In genomic region chr3:190581041-190581501, GRCh38 we compare ENCODE assay signal across 11 cellular contexts.
DNase-seq lines count a peak whose midpoint lies in the region; ATAC-seq and TF ChIP-seq lines count a peak whose summit lies in the region.
"Had no signal": no experiment of that assay in that cellular context is flagged by ENCODE, and none has a peak within 500 bp of the region (broad histone marks: within the 10 kb centered on the region; RNA-seq: fewer than 3 reads in every experiment).

No MANE protein-coding gene starts in this region.

- no peak overlapping the region for H3K4me3 ChIP-seq in neutrophil (ENCODE audit: low read depth in 1 of 2, low read length in 1 of 2)
- H3K4me3 ChIP-seq in effector memory CD4-positive, alpha-beta T cell (ENCODE audit: insufficient read depth, low read depth, low read length, poor library complexity, severe bottlenecking), result no peak overlapping the region

- H3K4me1 ChIP-seq in neutrophil (ENCODE audit: control insufficient read depth in 1 of 2, insufficient read depth in 1 of 2, low read depth in 1 of 2, low read length in 1 of 2), result peaks cover 2 to 8% of the 10 kb centered on the region in 2 experiments
- no peaks in the 10 kb centered on the region for H3K4me1 ChIP-seq in effector memory CD4-positive, alpha-beta T cell (ENCODE audit: control insufficient read depth, insufficient read depth, low read length, poor library complexity, severe bottlenecking)

- ATAC-seq in GM18909 (IDR thresholded peaks at IDR 0.05; ENCODE audit: poor library complexity, unreplicated experiment), result peak; percentile 41
- no peak for ATAC-seq in stimulated activated effector memory CD8-positive, alpha-beta T cell treated with anti-CD3 and anti-CD28 coated beads, Interleukin-12 subunit alpha, Interleukin-12 subunit beta, amount 100 ng/mL, for 72 hours

- peak overlapping the region; percentile 50 for H3K27ac ChIP-seq in neutrophil
- no peak overlapping the region for H3K27ac ChIP-seq in effector memory CD4-positive, alpha-beta T cell (ENCODE audit: insufficient read depth, low read length, poor library complexity, severe bottlenecking)

- H3K36me3 ChIP-seq in neutrophil, result no peaks in the 10 kb centered on the region
- no peaks in the 10 kb centered on the region for H3K36me3 ChIP-seq in effector memory CD4-positive, alpha-beta T cell (ENCODE audit: control insufficient read depth, insufficient read depth, low read length)

- no peaks in the 10 kb centered on the region for H3K27me3 ChIP-seq in neutrophil
- H3K27me3 ChIP-seq in effector memory CD4-positive, alpha-beta T cell (replicated peaks; ENCODE audit: control insufficient read depth, insufficient read depth, low read length, poor library complexity, severe bottlenecking), result no peaks in the 10 kb centered on the region

- TF ChIP-seq CTCF in neutrophil (IDR thresholded peaks at IDR 0.05), result no peak

- H3K4me3 Mint-ChIP-seq in stimulated activated effector memory CD8-positive, alpha-beta T cell treated with anti-CD3 and anti-CD28 coated beads, Interleukin-12 subunit alpha, Interleukin-12 subunit beta, amount 100 ng/mL, for 72 hours, result no peak overlapping the region
- H3K4me3 Mint-ChIP-seq: activated B cell treated with CpG ODN at 0.5 μM for 24 hours; activated T-helper 1 cell treated with anti-CD3 and anti-CD28 coated beads, Interleukin-12 subunit alpha, Interleukin-12 subunit beta, Interleukin-2, Interleukin-4 antibody, amounts not matched to agents 30 ng/mL and 10 ng/mL and 1 ng/mL, durations not matched to agents 14 hours and 24 hours and 36 hours had no signal

- H3K36me3 Mint-ChIP-seq in stimulated activated effector memory CD8-positive, alpha-beta T cell treated with anti-CD3 and anti-CD28 coated beads, Interleukin-12 subunit alpha, Interleukin-12 subunit beta, amount 100 ng/mL, for 72 hours, result peaks cover 19% of the 10 kb centered on the region

- no peaks in the 10 kb centered on the region for H3K9me3 ChIP-seq in neutrophil
- H3K9me3 ChIP-seq in effector memory CD4-positive, alpha-beta T cell (ENCODE audit: control insufficient read depth, low read length), result no peaks in the 10 kb centered on the region

- no peaks in the 10 kb centered on the region for H3K9me3 Mint-ChIP-seq in stimulated activated effector memory CD8-positive, alpha-beta T cell treated with anti-CD3 and anti-CD28 coated beads, Interleukin-12 subunit alpha, Interleukin-12 subunit beta, amount 100 ng/mL, for 72 hours

- DNase-seq in NCI-H82 (lab: John Stamatoyannopoulos, UW) (peak; percentile 78), dermis blood vessel endothelial cell (peak; percentile 30), retina (no peak)
- no peak for DNase-seq in stimulated activated effector memory CD8-positive, alpha-beta T cell treated with anti-CD3 and anti-CD28 coated beads, Interleukin-12 subunit alpha, Interleukin-12 subunit beta, amount 100 ng/mL, for 72 hours (ENCODE audit: low spot score in 2 of 2)
- no peak for DNase-seq in effector memory CD4-positive, alpha-beta T cell
- DNase-seq: activated B cell treated with CpG ODN at 0.5 μM for 24 hours, DMS79, NCI-H2171 had no signal

- peaks cover 25% of the 10 kb centered on the region for H3K4me1 Mint-ChIP-seq in stimulated activated effector memory CD8-positive, alpha-beta T cell treated with anti-CD3 and anti-CD28 coated beads, Interleukin-12 subunit alpha, Interleukin-12 subunit beta, amount 100 ng/mL, for 72 hours

- no peak overlapping the region for H3K27ac Mint-ChIP-seq in stimulated activated effector memory CD8-positive, alpha-beta T cell treated with anti-CD3 and anti-CD28 coated beads, Interleukin-12 subunit alpha, Interleukin-12 subunit beta, amount 100 ng/mL, for 72 hours
- H3K27ac Mint-ChIP-seq: activated B cell treated with CpG ODN at 0.5 μM for 24 hours; activated T-helper 1 cell treated with anti-CD3 and anti-CD28 coated beads, Interleukin-12 subunit alpha, Interleukin-12 subunit beta, Interleukin-2, Interleukin-4 antibody, amounts not matched to agents 30 ng/mL and 10 ng/mL and 1 ng/mL, durations not matched to agents 14 hours and 24 hours and 36 hours had no signal

Comparison
In these comparisons a context has a peak if more than half of its experiments do, and no peak if none do; other contexts are left out.
1. DNase-seq: peak in NCI-H82 (single experiment) and dermis blood vessel endothelial cell (single experiment); none in retina (single experiment), stimulated activated effector memory CD8-positive, alpha-beta T cell treated with anti-CD3 and anti-CD28 coated beads, Interleukin-12 subunit alpha, Interleukin-12 subunit beta, amount 100 ng/mL, for 72 hours (0 of 2) and effector memory CD4-positive, alpha-beta T cell (0 of 3).